Comparison of ENCODE assay signal across 16 cellular contexts in the genomic region with DNA sequence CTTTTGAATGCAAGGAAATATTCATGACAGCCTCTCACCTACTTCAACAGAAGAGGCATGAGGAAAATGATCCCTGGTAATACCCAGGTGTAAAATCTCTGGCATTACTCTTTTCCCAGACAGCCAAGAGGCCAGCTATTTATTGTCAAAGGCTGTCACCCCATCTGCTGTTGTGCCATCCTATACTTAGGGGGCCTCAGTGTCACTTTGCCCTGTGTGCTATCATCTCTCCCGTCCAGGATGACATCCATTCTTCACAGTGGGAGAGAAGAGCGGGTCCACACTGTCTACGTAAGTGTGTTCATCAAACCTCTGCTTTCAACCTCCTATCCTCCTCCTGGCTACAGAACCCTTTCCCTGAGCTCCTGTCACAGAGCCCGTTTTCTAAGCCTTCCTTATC.
DNase-seq lines count a peak whose midpoint lies in the region; TF ChIP-seq lines count a peak whose summit lies in the region.
"Had no signal": no experiment of that assay in that cellular context is flagged by ENCODE, and none has a peak within 500 bp of the region (broad histone marks: within the 10 kb centered on the region; RNA-seq: fewer than 3 reads in every experiment).

No MANE protein-coding gene starts in this region.

- H3K4me1 ChIP-seq in Caco-2 (no peaks in the 10 kb centered on the region), GM23248 (ENCODE audit: insufficient read depth) (peaks cover 27% of the 10 kb centered on the region), mesenchymal stem cell (ENCODE audit: control insufficient read depth, insufficient read depth, low read depth, low read length) (peaks cover 5% of the 10 kb centered on the region), MM.1S (ENCODE audit: low read length) (no peaks in the 10 kb centered on the region)

- no peak overlapping the region for H3K4ac ChIP-seq in mesenchymal stem cell (ENCODE audit: low read depth in 1 of 2, low read length in 2 of 2)

- no peaks in the 10 kb centered on the region for H3K9me3 ChIP-seq in Caco-2
- H3K9me3 ChIP-seq in GM23248 (ENCODE audit: low read depth), result no peaks in the 10 kb centered on the region
- H3K9me3 ChIP-seq in WERI-Rb-1 (ENCODE audit: severe bottlenecking), result no peaks in the 10 kb centered on the region
- H3K9me3 ChIP-seq in mesenchymal stem cell (ENCODE audit: control insufficient read depth, low read length), result no peaks in the 10 kb centered on the region
- H3K9me3 ChIP-seq in MM.1S (replicated peaks; ENCODE audit: insufficient read depth, low read length), result no peaks in the 10 kb centered on the region
- H3K9me3 ChIP-seq: A549 had no signal

- POLR2A ChIA-PET in Caco-2 (lab: Charles Lee), result no interaction called here

- H3K79me2 ChIP-seq in GM23248 (ENCODE audit: insufficient read depth), result peaks cover 99% of the 10 kb centered on the region
- H3K79me2 ChIP-seq in MM.1S (ENCODE audit: low read length), result no peaks in the 10 kb centered on the region

- no peak overlapping the region for H3K4me3 Mint-ChIP-seq in Caco-2 (ENCODE audit: unreplicated experiment)
- H3K4me3 Mint-ChIP-seq: CD4-positive, CD25-positive, alpha-beta regulatory T cell had no signal

- H3K4me3 ChIP-seq in Caco-2 (ENCODE audit: low read depth, low read length) (no peak overlapping the region), GM23248 (no peak overlapping the region), WERI-Rb-1 (ENCODE audit: low read depth, low read length) (peak overlapping the region; percentile 1), mesenchymal stem cell (ENCODE audit: insufficient read depth in 1 of 2, low read depth in 1 of 2, low read length in 2 of 2) (no peak overlapping the region), MM.1S (ENCODE audit: low read length) (no peak overlapping the region)
- H3K4me3 ChIP-seq: A549 had no signal

- no peak overlapping the region for H2BK12ac ChIP-seq in mesenchymal stem cell (ENCODE audit: low read length in 2 of 2)

- CTCF ChIA-PET in Caco-2 (lab: Charles Lee), result no interaction called here

- no peak overlapping the region for H3K4me2 ChIP-seq in GM23248 (ENCODE audit: unreplicated experiment)
- H3K4me2 ChIP-seq in mesenchymal stem cell (ENCODE audit: low read length, poor library complexity, severe bottlenecking), result no peak overlapping the region
- H3K4me2 ChIP-seq in MM.1S (ENCODE audit: low read depth, low read length), result no peak overlapping the region
- H3K4me2 ChIP-seq: A549 had no signal

- peak overlapping the region in 1 of 2 experiments; percentile 54 for H3K18ac ChIP-seq in mesenchymal stem cell (ENCODE audit: low read depth in 1 of 2, low read length in 2 of 2)

- H3K4me1 Mint-ChIP-seq in Caco-2 (ENCODE audit: low read depth, unreplicated experiment), result peaks cover 24% of the 10 kb centered on the region
- H3K4me1 Mint-ChIP-seq: CD4-positive, CD25-positive, alpha-beta regulatory T cell had no signal

- H3K9me2 ChIP-seq in GM23248 (ENCODE audit: insufficient read depth) (no peaks in the 10 kb centered on the region), MM.1S (replicated peaks; ENCODE audit: insufficient read depth, low read length) (no peaks in the 10 kb centered on the region)

- DNase-seq in Caco-2 (no peak), GM23248 (no peak), WERI-Rb-1 (peak; percentile 59), mesenchymal stem cell (no peak), SHP77 treated with DMSO at 0.1 percent for 48 hours (lab: John Stamatoyannopoulos, UW) (no peak), MM.1S (no peak), NCI-H128 (lab: John Stamatoyannopoulos, UW; ENCODE audit: unreplicated experiment) (no peak)
- no peak for DNase-seq in stimulated activated CD4-positive, alpha-beta T cell treated with anti-CD3 and anti-CD28 coated beads, Interleukin-15, amount 100 ng/mL, for 24 hours
- DNase-seq: CD4-positive, CD25-positive, alpha-beta regulatory T cell; GDM1; Kasumi-1; NCI-H1417 treated with DMSO at 0.1 percent for 48 hours; NCI-H187; NCI-H748 treated with DMSO at 0.1 percent for 48 hours; OCI-M1 had no signal

- BruUV-seq in Caco-2 (replicated peaks; lab: Mats Ljungman, UMichigan), result no TSS peak

- H3K9me3 Mint-ChIP-seq in Caco-2 (ENCODE audit: unreplicated experiment), result no peaks in the 10 kb centered on the region

- H3K36me3 Mint-ChIP-seq in Caco-2 (ENCODE audit: insufficient read depth, unreplicated experiment), result peaks cover 47% of the 10 kb centered on the region
- H3K36me3 Mint-ChIP-seq: CD4-positive, CD25-positive, alpha-beta regulatory T cell had no signal

- H4K20me1 ChIP-seq in GM23248 (ENCODE audit: insufficient read depth) (peaks cover 4% of the 10 kb centered on the region; the same call in 1 of the 2 replicates), MM.1S (ENCODE audit: insufficient read depth, low read length) (no peaks in the 10 kb centered on the region)

- H3K27ac Mint-ChIP-seq in Caco-2 (ENCODE audit: unreplicated experiment), result peak overlapping the region; percentile 53
- H3K27ac Mint-ChIP-seq: CD4-positive, CD25-positive, alpha-beta regulatory T cell had no signal

- H3K36me3 ChIP-seq in Caco-2 (ENCODE audit: control insufficient read depth, insufficient read depth, low read length) (no peaks in the 10 kb centered on the region), GM23248 (ENCODE audit: low read depth) (no peaks in the 10 kb centered on the region), WERI-Rb-1 (no peaks in the 10 kb centered on the region), mesenchymal stem cell (ENCODE audit: control insufficient read depth in 1 of 2, insufficient read depth in 2 of 2, low read depth in 1 of 2, low read length in 2 of 2) (no peaks in the 10 kb centered on the region), MM.1S (replicated peaks; ENCODE audit: insufficient read depth, low read length) (no peaks in the 10 kb centered on the region)

- no peak overlapping the region for H3K14ac ChIP-seq in mesenchymal stem cell (ENCODE audit: low read length in 2 of 2)

- no peaks in the 10 kb centered on the region for H3K27me3 Mint-ChIP-seq in Caco-2 (ENCODE audit: insufficient read depth, unreplicated experiment)

- TF ChIP-seq CTCF in Caco-2 (IDR thresholded peaks at IDR 0.05; ENCODE audit: insufficient read depth in 1 of 2, low read depth in 1 of 2, low read length in 1 of 2, severe bottlenecking in 1 of 2, unreplicated experiment in 1 of 2) (no peak), WERI-Rb-1 (IDR thresholded peaks at IDR 0.05; ENCODE audit: low read depth, low read length) (no peak), MM.1S (IDR thresholded peaks at IDR 0.05; ENCODE audit: low read length) (no peak)

- peak overlapping the region; percentile 87 for H4K91ac ChIP-seq in mesenchymal stem cell (ENCODE audit: low read length)

- no peak overlapping the region for H2BK120ac ChIP-seq in mesenchymal stem cell (ENCODE audit: low read depth, low read length)

- no peak overlapping the region for H2AK5ac ChIP-seq in mesenchymal stem cell (ENCODE audit: low read length, severe bottlenecking)

- H3K27ac ChIP-seq in GM23248 (0 out of 2 replicates have a peak overlapping the region, but pooled peaks have one; percentile 16), WERI-Rb-1 (peak overlapping the region; percentile 80), mesenchymal stem cell (ENCODE audit: low read length, poor library complexity, severe bottlenecking) (no peak overlapping the region), MM.1S (ENCODE audit: low read length) (no peak overlapping the region)

- WGBS in GM23248 (ENCODE audit: low coverage in 1 of 2, low lambda C conversion rate in 2 of 2, missing lambda C conversion rate in 2 of 2), 2 experiments, result 85 to 92% methylated on average over 4 of the region's 4 CpGs
- WGBS in mesenchymal stem cell, result 86% methylated on average over 4 of the region's 4 CpGs

- no peak overlapping the region for H3K9ac ChIP-seq in GM23248
- no peak overlapping the region for H3K9ac ChIP-seq in mesenchymal stem cell (ENCODE audit: low read length)
- no peak overlapping the region for H3K9ac ChIP-seq in MM.1S (ENCODE audit: low read length)

- H4K8ac ChIP-seq in mesenchymal stem cell (ENCODE audit: low read length), result peak overlapping the region; percentile 61

- H3F3A ChIP-seq in GM23248 (ENCODE audit: insufficient read depth), result peaks cover 68% of the 10 kb centered on the region
- no peaks in the 10 kb centered on the region for H3F3A ChIP-seq in MM.1S (ENCODE audit: insufficient read depth, low read length)

- H3K23ac ChIP-seq in mesenchymal stem cell (ENCODE audit: low read length in 2 of 2), result no peak overlapping the region

- H2AFZ ChIP-seq in GM23248 (no peak overlapping the region), mesenchymal stem cell (ENCODE audit: low read depth, low read length) (no peak overlapping the region), MM.1S (ENCODE audit: low read length) (no peak overlapping the region)

- H3K27me3 ChIP-seq in Caco-2 (replicated peaks; ENCODE audit: control insufficient read depth, insufficient read depth, low read length) (no peaks in the 10 kb centered on the region), GM23248 (replicated peaks; ENCODE audit: insufficient read depth) (no peaks in the 10 kb centered on the region), WERI-Rb-1 (ENCODE audit: insufficient read depth, low read depth, severe bottlenecking) (no peaks in the 10 kb centered on the region), mesenchymal stem cell (ENCODE audit: control insufficient read depth in 1 of 2, insufficient read depth in 1 of 2, low read length in 2 of 2) (no peaks in the 10 kb centered on the region), MM.1S (replicated peaks; ENCODE audit: insufficient read depth, low read length) (no peaks in the 10 kb centered on the region)

- H3K79me1 ChIP-seq in mesenchymal stem cell (replicated peaks; ENCODE audit: low read length, poor library complexity, severe bottlenecking), result peaks cover 14% of the 10 kb centered on the region

- in situ Hi-C loops in GM23248 (cut with MboI), result no loop called here

- no peak overlapping the region for H2BK15ac ChIP-seq in mesenchymal stem cell (ENCODE audit: low read depth, poor library complexity, severe bottlenecking)

- intact Hi-C loops in Caco-2 (cut with micrococcal nuclease; ENCODE audit: unreplicated experiment), result no loop called here

- H2BK5ac ChIP-seq in mesenchymal stem cell (ENCODE audit: low read depth, low read length, poor library complexity, severe bottlenecking), result no peak overlapping the region

Comparison
In these comparisons a context has a peak if more than half of its experiments do, and no peak if none do; other contexts are left out.
1. H3K27ac ChIP-seq: peak in GM23248 (single experiment) and WERI-Rb-1 (single experiment); none in mesenchymal stem cell (single experiment) and MM.1S (single experiment).